16 cellular contexts compared by ENCODE assay signal in the genomic region with DNA sequence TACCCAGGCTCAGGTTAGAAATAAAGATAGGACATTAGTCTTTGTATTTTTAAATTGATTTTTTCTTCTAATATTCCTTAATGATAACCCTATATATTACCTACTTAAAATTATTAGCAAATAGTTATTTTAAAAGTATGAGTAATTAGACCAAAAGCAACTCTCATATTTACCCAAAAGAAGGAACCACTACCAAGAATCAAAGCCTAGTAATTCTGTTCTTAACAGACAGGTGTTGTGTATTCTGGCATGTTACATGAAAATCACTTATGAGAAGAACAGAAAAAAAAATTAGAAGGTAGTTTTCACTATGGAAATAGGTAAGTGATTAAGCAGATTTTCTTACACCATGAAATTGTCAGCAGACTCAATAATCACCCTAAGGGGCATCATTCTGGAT.
DNase-seq lines count a peak whose midpoint lies in the region; ATAC-seq, FAIRE-seq and TF ChIP-seq lines count a peak whose summit lies in the region.
"Had no signal": no experiment of that assay in that cellular context is flagged by ENCODE, and none has a peak within 500 bp of the region (broad histone marks: within the 10 kb centered on the region; RNA-seq: fewer than 3 reads in every experiment).

No MANE protein-coding gene starts in this region.

- no peaks in the 10 kb centered on the region for H3K27me3 Mint-ChIP-seq in activated T-helper 1 cell treated with anti-CD3 and anti-CD28 coated beads, Interleukin-12 subunit alpha, Interleukin-12 subunit beta, Interleukin-2, Interleukin-4 antibody, amounts not matched to agents 30 ng/mL and 10 ng/mL and 1 ng/mL, durations not matched to agents 14 hours and 24 hours and 36 hours (ENCODE audit: insufficient read depth)
- H3K27me3 Mint-ChIP-seq: activated CD4-positive, alpha-beta memory T cell treated with anti-CD3 and anti-CD28 coated beads, Interleukin-2, amount 10 ng/mL, durations not matched to agents 7 days and 5 days had no signal

- no peak overlapping the region for H3K4me3 ChIP-seq in MM.1S (ENCODE audit: low read length)
- H3K4me3 ChIP-seq: right lobe of liver had no signal

- H3K4me1 ChIP-seq in MM.1S (ENCODE audit: low read length) = peaks cover 27% of the 10 kb centered on the region

- peaks cover 42% of the 10 kb centered on the region for H3K4me1 Mint-ChIP-seq in activated T-helper 1 cell treated with anti-CD3 and anti-CD28 coated beads, Interleukin-12 subunit alpha, Interleukin-12 subunit beta, Interleukin-2, Interleukin-4 antibody, amounts not matched to agents 30 ng/mL and 10 ng/mL and 1 ng/mL, durations not matched to agents 14 hours and 24 hours and 36 hours (ENCODE audit: low read depth)

- H3K9me3 ChIP-seq in MM.1S (replicated peaks; ENCODE audit: insufficient read depth, low read length) = no peaks in the 10 kb centered on the region
- H3K9me3 ChIP-seq: right lobe of liver had no signal

- no peak for FAIRE-seq in D721Med (lab: Jason Lieb, UNC)
- FAIRE-seq: HepG2 had no signal

- no peaks in the 10 kb centered on the region for H3K9me3 Mint-ChIP-seq in activated T-helper 1 cell treated with anti-CD3 and anti-CD28 coated beads, Interleukin-12 subunit alpha, Interleukin-12 subunit beta, Interleukin-2, Interleukin-4 antibody, amounts not matched to agents 30 ng/mL and 10 ng/mL and 1 ng/mL, durations not matched to agents 14 hours and 24 hours and 36 hours
- H3K9me3 Mint-ChIP-seq: activated CD4-positive, alpha-beta memory T cell treated with anti-CD3 and anti-CD28 coated beads, Interleukin-2, amount 10 ng/mL, durations not matched to agents 7 days and 5 days; endodermal cell; H9 had no signal

- H3K9ac ChIP-seq in MM.1S (ENCODE audit: low read length) = no peak overlapping the region

- ATAC-seq in GM18861 (IDR thresholded peaks at IDR 0.05; ENCODE audit: unreplicated experiment) (peak; percentile 63), GM21390 (IDR thresholded peaks at IDR 0.05; ENCODE audit: unreplicated experiment) (peak; percentile 76), HG02840 (IDR thresholded peaks at IDR 0.05; ENCODE audit: low FRiP score, unreplicated experiment) (peak; percentile 65)
- ATAC-seq: HepG2, right lobe of liver had no signal

- no peak for TF ChIP-seq CTCF in MM.1S (IDR thresholded peaks at IDR 0.05; ENCODE audit: low read length)
- TF ChIP-seq CTCF in D721Med (IDR thresholded peaks at IDR 0.05; ENCODE audit: insufficient read depth, missing control alignments) = no peak

- no peak overlapping the region for H2AFZ ChIP-seq in MM.1S (ENCODE audit: low read length)

- no peak overlapping the region for H3K27ac Mint-ChIP-seq in activated T-helper 1 cell treated with anti-CD3 and anti-CD28 coated beads, Interleukin-12 subunit alpha, Interleukin-12 subunit beta, Interleukin-2, Interleukin-4 antibody, amounts not matched to agents 30 ng/mL and 10 ng/mL and 1 ng/mL, durations not matched to agents 14 hours and 24 hours and 36 hours
- H3K27ac Mint-ChIP-seq: activated CD4-positive, alpha-beta memory T cell treated with anti-CD3 and anti-CD28 coated beads, Interleukin-2, amount 10 ng/mL, durations not matched to agents 7 days and 5 days; endodermal cell; H9 had no signal

- no peak overlapping the region for H3K4me3 Mint-ChIP-seq in activated T-helper 1 cell treated with anti-CD3 and anti-CD28 coated beads, Interleukin-12 subunit alpha, Interleukin-12 subunit beta, Interleukin-2, Interleukin-4 antibody, amounts not matched to agents 30 ng/mL and 10 ng/mL and 1 ng/mL, durations not matched to agents 14 hours and 24 hours and 36 hours
- H3K4me3 Mint-ChIP-seq: activated CD4-positive, alpha-beta memory T cell treated with anti-CD3 and anti-CD28 coated beads, Interleukin-2, amount 10 ng/mL, durations not matched to agents 7 days and 5 days; endodermal cell; H9 had no signal

- no peak overlapping the region for H3K27ac ChIP-seq in MM.1S (ENCODE audit: low read length)
- H3K27ac ChIP-seq: right lobe of liver had no signal

- DNase-seq in MM.1S (peak; percentile 28), NCI-H2227 (lab: John Stamatoyannopoulos, UW; ENCODE audit: unreplicated experiment) (no peak), D721Med (ENCODE audit: insufficient read length, low spot score) (no peak)
- DNase-seq in activated T-helper 1 cell treated with anti-CD3 and anti-CD28 coated beads, Interleukin-12 subunit alpha, Interleukin-12 subunit beta, Interleukin-2, Interleukin-4 antibody, amounts not matched to agents 30 ng/mL and 10 ng/mL and 1 ng/mL, durations not matched to agents 14 hours and 24 hours and 36 hours (ENCODE audit: low spot score) = no peak
- DNase-seq in stimulated activated CD8-positive, alpha-beta memory T cell treated with anti-CD3 and anti-CD28 coated beads, Interleukin-4, amount 100 ng/mL, for 48 hours = no peak
- DNase-seq: activated CD4-positive, alpha-beta memory T cell treated with anti-CD3 and anti-CD28 coated beads, Interleukin-2, amount 10 ng/mL, durations not matched to agents 7 days and 5 days; endodermal cell; GDM1; H9; NCI-H2081 treated with DMSO at 0.1 percent for 48 hours; right lobe of liver; stimulated activated CD4-positive, alpha-beta T cell treated with anti-CD3 and anti-CD28 coated beads, Interleukin-2, amount 100 ng/mL, for 24 hours had no signal

- H3K36me3 ChIP-seq in MM.1S (replicated peaks; ENCODE audit: insufficient read depth, low read length) = no peaks in the 10 kb centered on the region
- H3K36me3 ChIP-seq: right lobe of liver had no signal

- peaks cover 16% of the 10 kb centered on the region for H3K36me3 Mint-ChIP-seq in activated T-helper 1 cell treated with anti-CD3 and anti-CD28 coated beads, Interleukin-12 subunit alpha, Interleukin-12 subunit beta, Interleukin-2, Interleukin-4 antibody, amounts not matched to agents 30 ng/mL and 10 ng/mL and 1 ng/mL, durations not matched to agents 14 hours and 24 hours and 36 hours (ENCODE audit: low read depth)

- intact Hi-C loops in activated T-helper 1 cell treated with anti-CD3 and anti-CD28 coated beads, Interleukin-12 subunit alpha, Interleukin-12 subunit beta, Interleukin-2, Interleukin-4 antibody, amounts not matched to agents 30 ng/mL and 10 ng/mL and 1 ng/mL, durations not matched to agents 14 hours and 24 hours and 36 hours (cut with micrococcal nuclease) = loop anchor here (5.0 kb wide), 2 partner anchors 423 to 618 kb away; no protein-coding TSS in a partner anchor

- H4K20me1 ChIP-seq in MM.1S (ENCODE audit: insufficient read depth, low read length) = no peaks in the 10 kb centered on the region

- no peaks in the 10 kb centered on the region for H3F3A ChIP-seq in MM.1S (ENCODE audit: insufficient read depth, low read length)

- peaks cover 93% of the 10 kb centered on the region for H3K79me2 ChIP-seq in MM.1S (ENCODE audit: low read length)

- H3K9me2 ChIP-seq in MM.1S (replicated peaks; ENCODE audit: insufficient read depth, low read length) = no peaks in the 10 kb centered on the region

- no peaks in the 10 kb centered on the region for H3K27me3 ChIP-seq in MM.1S (replicated peaks; ENCODE audit: insufficient read depth, low read length)
- H3K27me3 ChIP-seq: right lobe of liver had no signal

- no peak overlapping the region for H3K4me2 ChIP-seq in MM.1S (ENCODE audit: low read depth, low read length)
